ENCODE assay signal across 26 cellular contexts in genomic region chr6:167272156-167272555, GRCh38. TPM values are rescaled to one million over a fixed set of nuclear protein-coding genes. Genes with fewer than 3 reads are reported as not detected.
DNase-seq lines count a peak whose midpoint lies in the region; ATAC-seq, FAIRE-seq and TF ChIP-seq lines count a peak whose summit lies in the region.
"Had no signal": no experiment of that assay in that cellular context is flagged by ENCODE, and none has a peak within 500 bp of the region (broad histone marks: within the 10 kb centered on the region; RNA-seq: fewer than 3 reads in every experiment).

No MANE protein-coding gene starts in this region.

- H3K36me3 ChIP-seq in Caco-2 (ENCODE audit: control insufficient read depth, insufficient read depth, low read length) (peaks cover 6% of the 10 kb centered on the region; the same call in 1 of the 2 replicates), HUES48 (ENCODE audit: control insufficient read depth, insufficient read depth, low read length) (no peaks in the 10 kb centered on the region), hepatocyte (replicated peaks; ENCODE audit: insufficient read depth, low read depth) (no peaks in the 10 kb centered on the region), small intestine (ENCODE audit: control insufficient read depth in 2 of 2, insufficient read depth in 2 of 2, low read length in 2 of 2) (no peaks in the 10 kb centered on the region)
- H3K36me3 ChIP-seq: BE2C; BLaER1 treated with 17β-estradiol and CSF1 and Interleukin-3, amounts not matched to agents 10 nM and 100 nM had no signal

- H3K4me1 Mint-ChIP-seq in Caco-2 (ENCODE audit: low read depth, unreplicated experiment) = peaks cover 60% of the 10 kb centered on the region
- H3K4me1 Mint-ChIP-seq: CD14-positive monocyte had no signal

- no peaks in the 10 kb centered on the region for H3K9me3 Mint-ChIP-seq in Caco-2 (ENCODE audit: unreplicated experiment)
- H3K9me3 Mint-ChIP-seq: CD14-positive monocyte; CD4-positive, alpha-beta memory T cell; H9 had no signal

- TF ChIP-seq CTCF in Caco-2 (IDR thresholded peaks at IDR 0.05; ENCODE audit: insufficient read depth in 1 of 2, low read depth in 1 of 2, low read length in 1 of 2, severe bottlenecking in 1 of 2, unreplicated experiment in 1 of 2) (no peak), hepatocyte (IDR thresholded peaks at IDR 0.05; ENCODE audit: poor library complexity) (no peak)

- peaks cover 63% of the 10 kb centered on the region for H3K36me3 Mint-ChIP-seq in Caco-2 (ENCODE audit: insufficient read depth, unreplicated experiment)
- H3K36me3 Mint-ChIP-seq: CD14-positive monocyte; CD4-positive, alpha-beta memory T cell had no signal

- intact Hi-C loops in Caco-2 (cut with micrococcal nuclease; ENCODE audit: unreplicated experiment) = loop anchor here (1.0 to 10.0 kb wide), 5 partner anchors 14 to 693 kb away; no protein-coding TSS in a partner anchor

- H3K9me2 ChIP-seq in hepatocyte (replicated peaks; ENCODE audit: insufficient read depth) = no peaks in the 10 kb centered on the region

- H3K4me2 ChIP-seq in hepatocyte = peak overlapping the region; percentile 35
- H3K4me2 ChIP-seq: A549; BLaER1 treated with 17β-estradiol and CSF1 and Interleukin-3, amounts not matched to agents 10 nM and 100 nM had no signal

- DNase-seq in Caco-2 = peak; percentile 64 to 80
- DNase-seq in hepatocyte (ENCODE audit: low spot score) = peak; percentile 58
- DNase-seq in small intestine = peak; percentile 51
- DNase-seq in CD1c-positive myeloid dendritic cell (ENCODE audit: extremely low spot score) = no peak
- DNase-seq: 8988T; ACHN; AML-193; BE2C; CD4-positive, alpha-beta memory T cell; COR-L47; DMS 273 treated with DMSO at 0.1 percent for 48 hours; DMS79; EL; GDM1; GM23248; H9 had no signal

- peaks cover 13% of the 10 kb centered on the region for H3K79me2 ChIP-seq in hepatocyte

- H3K27ac ChIP-seq in HUES48 (ENCODE audit: low read depth, low read length) (peak overlapping the region; percentile 58), hepatocyte (peak overlapping the region; percentile 95), small intestine (ENCODE audit: low read depth in 1 of 2, low read length in 1 of 2) (peak overlapping the region in 1 of 2 donors; percentile 71)
- H3K27ac ChIP-seq: A549; BLaER1 treated with 17β-estradiol and CSF1 and Interleukin-3, amounts not matched to agents 10 nM and 100 nM; GM23248 had no signal

- H2AFZ ChIP-seq in hepatocyte = no peak overlapping the region
- H2AFZ ChIP-seq: GM23248 had no signal

- no peaks in the 10 kb centered on the region for H3K27me3 Mint-ChIP-seq in Caco-2 (ENCODE audit: insufficient read depth, unreplicated experiment)

- ATAC-seq in HG03469 (IDR thresholded peaks at IDR 0.05; ENCODE audit: unreplicated experiment) (no peak), GM21717 (IDR thresholded peaks at IDR 0.05; ENCODE audit: unreplicated experiment) (no peak)
- ATAC-seq: A549, GM12878, HCT116 had no signal

- peak overlapping the region; percentile 72 for H3K4me3 Mint-ChIP-seq in Caco-2 (ENCODE audit: unreplicated experiment)
- H3K4me3 Mint-ChIP-seq: CD14-positive monocyte; CD4-positive, alpha-beta memory T cell; H9 had no signal

- H3K4me3 ChIP-seq in Caco-2 (ENCODE audit: low read depth, low read length) = peak overlapping the region; percentile 34
- no peak overlapping the region for H3K4me3 ChIP-seq in HUES48 (ENCODE audit: low read depth, low read length)
- H3K4me3 ChIP-seq in hepatocyte = no peak overlapping the region
- no peak overlapping the region for H3K4me3 ChIP-seq in small intestine (ENCODE audit: low read depth in 1 of 2, low read length in 2 of 2)
- H3K4me3 ChIP-seq: A549; BLaER1 treated with 17β-estradiol and CSF1 and Interleukin-3, amounts not matched to agents 10 nM and 100 nM; GM12878; GM23248 had no signal

- peak overlapping the region; percentile 94 for H3K27ac Mint-ChIP-seq in Caco-2 (ENCODE audit: unreplicated experiment)
- H3K27ac Mint-ChIP-seq: CD14-positive monocyte; CD4-positive, alpha-beta memory T cell; H9 had no signal

- WGBS in hepatocyte (ENCODE audit: low lambda C conversion rate, missing lambda C conversion rate) = 60% methylated on average over 6 of the region's 6 CpGs
- 14 to 69% (median 35%) methylated on average over 6 of the region's 6 CpGs for WGBS in small intestine, 3 donors

- POLR2A ChIA-PET in Caco-2 (lab: Charles Lee) = interaction anchor here (1.0 to 1.5 kb wide), 3 partner anchors 49 to 70 kb away, joined by 3 to 4 read pairs (median 3); no protein-coding TSS in a partner anchor

- BruUV-seq in Caco-2 (replicated peaks; lab: Mats Ljungman, UMichigan) = no TSS peak

- no peak overlapping the region for H3K9ac ChIP-seq in HUES48 (ENCODE audit: low read depth, low read length)
- H3K9ac ChIP-seq: BLaER1 treated with 17β-estradiol and CSF1 and Interleukin-3, amounts not matched to agents 10 nM and 100 nM; GM23248 had no signal

- CTCF ChIA-PET in Caco-2 (lab: Charles Lee) = interaction anchor here (0.5 to 0.7 kb wide), 2 partner anchors 14 to 17 kb away, joined by 3 read pairs; no protein-coding TSS in a partner anchor

- FAIRE-seq in small intestine (lab: Jason Lieb, UNC) = no peak
- FAIRE-seq: A549, D721Med, GM12878, H1 had no signal

- H4K20me1 ChIP-seq in hepatocyte (ENCODE audit: insufficient read depth, poor library complexity, severe bottlenecking) = no peaks in the 10 kb centered on the region
- H4K20me1 ChIP-seq: BLaER1 treated with 17β-estradiol and CSF1 and Interleukin-3, amounts not matched to agents 10 nM and 100 nM had no signal

- H3K4me1 ChIP-seq in Caco-2 = peaks cover 62% of the 10 kb centered on the region
- no peaks in the 10 kb centered on the region for H3K4me1 ChIP-seq in HUES48 (ENCODE audit: control insufficient read depth, insufficient read depth, low read length)
- peaks cover 46% of the 10 kb centered on the region for H3K4me1 ChIP-seq in hepatocyte (ENCODE audit: insufficient read depth)
- peaks cover 2 to 20% of the 10 kb centered on the region in 2 donors for H3K4me1 ChIP-seq in small intestine (ENCODE audit: control insufficient read depth in 2 of 2, insufficient read depth in 1 of 2, low read depth in 1 of 2, low read length in 1 of 2)
- H3K4me1 ChIP-seq: A549, BE2C had no signal

- H3K9me3 ChIP-seq in Caco-2 (no peaks in the 10 kb centered on the region), HUES48 (ENCODE audit: control insufficient read depth, insufficient read depth, low read length) (no peaks in the 10 kb centered on the region), hepatocyte (ENCODE audit: low read depth) (no peaks in the 10 kb centered on the region), small intestine (ENCODE audit: control insufficient read depth, low read depth) (no peaks in the 10 kb centered on the region)
- H3K9me3 ChIP-seq: A549; BE2C; BLaER1 treated with 17β-estradiol and CSF1 and Interleukin-3, amounts not matched to agents 10 nM and 100 nM had no signal

- H3K27me3 ChIP-seq in Caco-2 (replicated peaks; ENCODE audit: control insufficient read depth, insufficient read depth, low read length) (no peaks in the 10 kb centered on the region), HUES48 (ENCODE audit: control insufficient read depth, insufficient read depth, low read length) (no peaks in the 10 kb centered on the region), hepatocyte (no peaks in the 10 kb centered on the region), small intestine (ENCODE audit: control insufficient read depth in 2 of 2, insufficient read depth in 2 of 2, low read length in 2 of 2) (no peaks in the 10 kb centered on the region)
- H3K27me3 ChIP-seq: BE2C; BLaER1 treated with 17β-estradiol and CSF1 and Interleukin-3, amounts not matched to agents 10 nM and 100 nM had no signal

RNA-seq across cellular contexts. Expression of gene UNC93A, which starts 19.0 kb away (rescaled TPM):
- 32.3 and 36.1 TPM in 2 replicates for total RNA-seq in Caco-2 (2022)
- total RNA-seq in hepatocyte = 66.6 and 67.1 TPM in 2 replicates
- 32.6 and 38.8 TPM in 2 replicates for polyA plus RNA-seq in hepatocyte
- polyA plus RNA-seq in small intestine = 10 to 100 TPM in 1 of 3 donors, 1 to 10 TPM in 2; 2.7 to 33.8 (median 3.0) TPM
- total RNA-seq: CD4-positive, alpha-beta memory T cell; GM12878; GM23248; H1 had no signal
- polyA plus RNA-seq: A549; CD14-positive monocyte; CD4-positive, alpha-beta memory T cell; GM23248 had no signal

RNA-seq across cellular contexts. Expression of gene TTLL2, which starts 52.7 kb away (rescaled TPM):
- 0.12 TPM in 1 of 2 replicates, not detected in the other for total RNA-seq in Caco-2 (2022)
- not detected in 2 replicates for total RNA-seq in hepatocyte
- polyA plus RNA-seq in hepatocyte = 0.70 TPM in 1 of 2 replicates, not detected in the other
- not detected for polyA plus RNA-seq in small intestine
- total RNA-seq: CD4-positive, alpha-beta memory T cell; GM12878; GM23248; H1; H9 had no signal
- polyA plus RNA-seq: A549, CD14-positive monocyte, GM12878, GM23248, H1 had no signal
